In the genomic region with DNA sequence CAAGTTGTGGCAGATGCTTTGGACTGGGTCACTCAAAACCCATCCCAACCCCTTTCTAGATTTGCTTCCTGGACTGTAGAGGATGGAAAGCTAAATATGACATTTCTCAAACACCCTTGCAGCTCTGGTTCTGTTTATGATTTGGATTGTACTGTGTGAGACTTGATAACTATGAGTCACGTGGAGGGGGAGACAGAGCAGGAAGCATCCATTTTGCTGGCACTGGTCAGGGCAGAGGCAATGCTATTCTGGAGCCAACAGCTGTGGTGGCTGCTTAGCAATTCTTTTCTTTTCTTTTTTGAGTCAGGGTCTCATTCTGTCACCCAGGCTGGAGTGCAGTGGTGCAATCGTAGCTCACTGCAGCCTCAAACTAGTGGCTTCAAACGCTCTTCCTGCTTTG, we compare ENCODE assay signal across 1 cellular context.
TF ChIP-seq lines count a peak whose summit lies in the region.

No MANE protein-coding gene starts in this region.

TF ChIP-seq in GM23338, 12 proteins besides CTCF, POLR2A, EP300 and RAD21 (continued from another document):
- TF ChIP-seq, protein P1, sequence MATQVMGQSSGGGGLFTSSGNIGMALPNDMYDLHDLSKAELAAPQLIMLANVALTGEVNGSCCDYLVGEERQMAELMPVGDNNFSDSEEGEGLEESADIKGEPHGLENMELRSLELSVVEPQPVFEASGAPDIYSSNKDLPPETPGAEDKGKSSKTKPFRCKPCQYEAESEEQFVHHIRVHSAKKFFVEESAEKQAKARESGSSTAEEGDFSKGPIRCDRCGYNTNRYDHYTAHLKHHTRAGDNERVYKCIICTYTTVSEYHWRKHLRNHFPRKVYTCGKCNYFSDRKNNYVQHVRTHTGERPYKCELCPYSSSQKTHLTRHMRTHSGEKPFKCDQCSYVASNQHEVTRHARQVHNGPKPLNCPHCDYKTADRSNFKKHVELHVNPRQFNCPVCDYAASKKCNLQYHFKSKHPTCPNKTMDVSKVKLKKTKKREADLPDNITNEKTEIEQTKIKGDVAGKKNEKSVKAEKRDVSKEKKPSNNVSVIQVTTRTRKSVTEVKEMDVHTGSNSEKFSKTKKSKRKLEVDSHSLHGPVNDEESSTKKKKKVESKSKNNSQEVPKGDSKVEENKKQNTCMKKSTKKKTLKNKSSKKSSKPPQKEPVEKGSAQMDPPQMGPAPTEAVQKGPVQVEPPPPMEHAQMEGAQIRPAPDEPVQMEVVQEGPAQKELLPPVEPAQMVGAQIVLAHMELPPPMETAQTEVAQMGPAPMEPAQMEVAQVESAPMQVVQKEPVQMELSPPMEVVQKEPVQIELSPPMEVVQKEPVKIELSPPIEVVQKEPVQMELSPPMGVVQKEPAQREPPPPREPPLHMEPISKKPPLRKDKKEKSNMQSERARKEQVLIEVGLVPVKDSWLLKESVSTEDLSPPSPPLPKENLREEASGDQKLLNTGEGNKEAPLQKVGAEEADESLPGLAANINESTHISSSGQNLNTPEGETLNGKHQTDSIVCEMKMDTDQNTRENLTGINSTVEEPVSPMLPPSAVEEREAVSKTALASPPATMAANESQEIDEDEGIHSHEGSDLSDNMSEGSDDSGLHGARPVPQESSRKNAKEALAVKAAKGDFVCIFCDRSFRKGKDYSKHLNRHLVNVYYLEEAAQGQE (IDR thresholded peaks at IDR 0.05; ENCODE audit: unreplicated experiment), result no peak
- TF ChIP-seq, protein P2, sequence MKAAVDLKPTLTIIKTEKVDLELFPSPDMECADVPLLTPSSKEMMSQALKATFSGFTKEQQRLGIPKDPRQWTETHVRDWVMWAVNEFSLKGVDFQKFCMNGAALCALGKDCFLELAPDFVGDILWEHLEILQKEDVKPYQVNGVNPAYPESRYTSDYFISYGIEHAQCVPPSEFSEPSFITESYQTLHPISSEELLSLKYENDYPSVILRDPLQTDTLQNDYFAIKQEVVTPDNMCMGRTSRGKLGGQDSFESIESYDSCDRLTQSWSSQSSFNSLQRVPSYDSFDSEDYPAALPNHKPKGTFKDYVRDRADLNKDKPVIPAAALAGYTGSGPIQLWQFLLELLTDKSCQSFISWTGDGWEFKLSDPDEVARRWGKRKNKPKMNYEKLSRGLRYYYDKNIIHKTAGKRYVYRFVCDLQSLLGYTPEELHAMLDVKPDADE (IDR thresholded peaks at IDR 0.05), result no peak
- TF ChIP-seq, protein P3, sequence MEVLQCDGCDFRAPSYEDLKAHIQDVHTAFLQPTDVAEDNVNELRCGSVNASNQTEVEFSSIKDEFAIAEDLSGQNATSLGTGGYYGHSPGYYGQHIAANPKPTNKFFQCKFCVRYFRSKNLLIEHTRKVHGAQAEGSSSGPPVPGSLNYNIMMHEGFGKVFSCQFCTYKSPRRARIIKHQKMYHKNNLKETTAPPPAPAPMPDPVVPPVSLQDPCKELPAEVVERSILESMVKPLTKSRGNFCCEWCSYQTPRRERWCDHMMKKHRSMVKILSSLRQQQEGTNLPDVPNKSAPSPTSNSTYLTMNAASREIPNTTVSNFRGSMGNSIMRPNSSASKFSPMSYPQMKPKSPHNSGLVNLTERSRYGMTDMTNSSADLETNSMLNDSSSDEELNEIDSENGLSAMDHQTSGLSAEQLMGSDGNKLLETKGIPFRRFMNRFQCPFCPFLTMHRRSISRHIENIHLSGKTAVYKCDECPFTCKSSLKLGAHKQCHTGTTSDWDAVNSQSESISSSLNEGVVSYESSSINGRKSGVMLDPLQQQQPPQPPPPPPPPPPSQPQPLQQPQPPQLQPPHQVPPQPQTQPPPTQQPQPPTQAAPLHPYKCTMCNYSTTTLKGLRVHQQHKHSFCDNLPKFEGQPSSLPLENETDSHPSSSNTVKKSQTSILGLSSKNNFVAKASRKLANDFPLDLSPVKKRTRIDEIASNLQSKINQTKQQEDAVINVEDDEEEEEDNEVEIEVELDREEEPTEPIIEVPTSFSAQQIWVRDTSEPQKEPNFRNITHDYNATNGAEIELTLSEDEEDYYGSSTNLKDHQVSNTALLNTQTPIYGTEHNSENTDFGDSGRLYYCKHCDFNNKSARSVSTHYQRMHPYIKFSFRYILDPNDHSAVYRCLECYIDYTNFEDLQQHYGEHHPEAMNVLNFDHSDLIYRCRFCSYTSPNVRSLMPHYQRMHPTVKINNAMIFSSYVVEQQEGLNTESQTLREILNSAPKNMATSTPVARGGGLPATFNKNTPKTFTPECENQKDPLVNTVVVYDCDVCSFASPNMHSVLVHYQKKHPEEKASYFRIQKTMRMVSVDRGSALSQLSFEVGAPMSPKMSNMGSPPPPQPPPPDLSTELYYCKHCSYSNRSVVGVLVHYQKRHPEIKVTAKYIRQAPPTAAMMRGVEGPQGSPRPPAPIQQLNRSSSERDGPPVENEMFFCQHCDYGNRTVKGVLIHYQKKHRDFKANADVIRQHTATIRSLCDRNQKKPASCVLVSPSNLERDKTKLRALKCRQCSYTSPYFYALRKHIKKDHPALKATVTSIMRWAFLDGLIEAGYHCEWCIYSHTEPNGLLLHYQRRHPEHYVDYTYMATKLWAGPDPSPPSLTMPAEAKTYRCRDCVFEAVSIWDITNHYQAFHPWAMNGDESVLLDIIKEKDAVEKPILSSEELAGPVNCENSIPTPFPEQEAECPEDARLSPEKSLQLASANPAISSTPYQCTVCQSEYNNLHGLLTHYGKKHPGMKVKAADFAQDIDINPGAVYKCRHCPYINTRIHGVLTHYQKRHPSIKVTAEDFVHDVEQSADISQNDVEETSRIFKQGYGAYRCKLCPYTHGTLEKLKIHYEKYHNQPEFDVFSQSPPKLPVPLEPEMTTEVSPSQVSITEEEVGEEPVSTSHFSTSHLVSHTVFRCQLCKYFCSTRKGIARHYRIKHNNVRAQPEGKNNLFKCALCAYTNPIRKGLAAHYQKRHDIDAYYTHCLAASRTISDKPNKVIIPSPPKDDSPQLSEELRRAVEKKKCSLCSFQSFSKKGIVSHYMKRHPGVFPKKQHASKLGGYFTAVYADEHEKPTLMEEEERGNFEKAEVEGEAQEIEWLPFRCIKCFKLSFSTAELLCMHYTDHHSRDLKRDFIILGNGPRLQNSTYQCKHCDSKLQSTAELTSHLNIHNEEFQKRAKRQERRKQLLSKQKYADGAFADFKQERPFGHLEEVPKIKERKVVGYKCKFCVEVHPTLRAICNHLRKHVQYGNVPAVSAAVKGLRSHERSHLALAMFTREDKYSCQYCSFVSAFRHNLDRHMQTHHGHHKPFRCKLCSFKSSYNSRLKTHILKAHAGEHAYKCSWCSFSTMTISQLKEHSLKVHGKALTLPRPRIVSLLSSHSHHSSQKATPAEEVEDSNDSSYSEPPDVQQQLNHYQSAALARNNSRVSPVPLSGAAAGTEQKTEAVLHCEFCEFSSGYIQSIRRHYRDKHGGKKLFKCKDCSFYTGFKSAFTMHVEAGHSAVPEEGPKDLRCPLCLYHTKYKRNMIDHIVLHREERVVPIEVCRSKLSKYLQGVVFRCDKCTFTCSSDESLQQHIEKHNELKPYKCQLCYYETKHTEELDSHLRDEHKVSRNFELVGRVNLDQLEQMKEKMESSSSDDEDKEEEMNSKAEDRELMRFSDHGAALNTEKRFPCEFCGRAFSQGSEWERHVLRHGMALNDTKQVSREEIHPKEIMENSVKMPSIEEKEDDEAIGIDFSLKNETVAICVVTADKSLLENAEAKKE (CRISPR knock-in tag; IDR thresholded peaks at IDR 0.05), result no peak
